In genomic region chr19:35545001-35545854, GRCh38 we compare ENCODE assay signal across 1 cellular context.
A peak's percentile ranks its signal among the peaks of the same experiment; 100 is the strongest.
TF ChIP-seq lines count a peak whose summit lies in the region.

TMEM147 (plus strand) TSS chr19:35545626; CDS start chr19:35545740, 114 bp downstream.

TF ChIP-seq in WTC11, 78 proteins besides CTCF, POLR2A, EP300 and RAD21 (continued from another document):
- TF ChIP-seq ZBTB43 (CRISPR knock-in tag; IDR thresholded peaks at IDR 0.05) (0 out of 2 replicates have a peak, but pooled peaks have one; percentile 34), HMGA2 (CRISPR knock-in tag; IDR thresholded peaks at IDR 0.05) (0 out of 2 replicates have a peak, but pooled peaks have one; percentile 10), ZNF512 (CRISPR knock-in tag; IDR thresholded peaks at IDR 0.05; ENCODE audit: borderline replicate concordance) (no peak), CBFB (CRISPR knock-in tag; IDR thresholded peaks at IDR 0.05; ENCODE audit: low read depth) (0 out of 2 replicates have a peak, but pooled peaks have one; percentile 30), GRHL2 (CRISPR knock-in tag; IDR thresholded peaks at IDR 0.05; ENCODE audit: insufficient replicate concordance, severe bottlenecking) (no peak), IRF1 (CRISPR knock-in tag; IDR thresholded peaks at IDR 0.05) (peak; percentile 49; the same call in 1 of the 2 replicates), ZNF263 (CRISPR knock-in tag; IDR thresholded peaks at IDR 0.05; ENCODE audit: low read depth) (no peak), RELA (CRISPR knock-in tag; IDR thresholded peaks at IDR 0.05; ENCODE audit: borderline replicate concordance) (no peak), CREB1 (CRISPR knock-in tag; IDR thresholded peaks at IDR 0.05) (peak; percentile 87), GABPB1 (CRISPR knock-in tag; IDR thresholded peaks at IDR 0.05) (0 out of 2 replicates have a peak, but pooled peaks have one; percentile 72), SMAD4 (CRISPR knock-in tag; IDR thresholded peaks at IDR 0.05) (no peak), NFYB (CRISPR knock-in tag; conservative IDR thresholded peaks at IDR 0.05; ENCODE audit: low read depth) (no peak; the same call in 1 of the 2 replicates), ATF1 (CRISPR knock-in tag; IDR thresholded peaks at IDR 0.05) (peak; percentile 51; the same call in 1 of the 2 replicates), ZNF532 (CRISPR knock-in tag; IDR thresholded peaks at IDR 0.05; ENCODE audit: borderline replicate concordance) (no peak), NR3C1 (CRISPR knock-in tag; conservative IDR thresholded peaks at IDR 0.05; ENCODE audit: low read depth) (0 out of 2 replicates have a peak, but pooled peaks have one; percentile 60), SMAD3 (CRISPR knock-in tag; IDR thresholded peaks at IDR 0.05; ENCODE audit: borderline replicate concordance) (no peak)
- TF ChIP-seq, protein P1, sequence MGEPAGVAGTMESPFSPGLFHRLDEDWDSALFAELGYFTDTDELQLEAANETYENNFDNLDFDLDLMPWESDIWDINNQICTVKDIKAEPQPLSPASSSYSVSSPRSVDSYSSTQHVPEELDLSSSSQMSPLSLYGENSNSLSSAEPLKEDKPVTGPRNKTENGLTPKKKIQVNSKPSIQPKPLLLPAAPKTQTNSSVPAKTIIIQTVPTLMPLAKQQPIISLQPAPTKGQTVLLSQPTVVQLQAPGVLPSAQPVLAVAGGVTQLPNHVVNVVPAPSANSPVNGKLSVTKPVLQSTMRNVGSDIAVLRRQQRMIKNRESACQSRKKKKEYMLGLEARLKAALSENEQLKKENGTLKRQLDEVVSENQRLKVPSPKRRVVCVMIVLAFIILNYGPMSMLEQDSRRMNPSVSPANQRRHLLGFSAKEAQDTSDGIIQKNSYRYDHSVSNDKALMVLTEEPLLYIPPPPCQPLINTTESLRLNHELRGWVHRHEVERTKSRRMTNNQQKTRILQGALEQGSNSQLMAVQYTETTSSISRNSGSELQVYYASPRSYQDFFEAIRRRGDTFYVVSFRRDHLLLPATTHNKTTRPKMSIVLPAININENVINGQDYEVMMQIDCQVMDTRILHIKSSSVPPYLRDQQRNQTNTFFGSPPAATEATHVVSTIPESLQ (CRISPR knock-in tag; IDR thresholded peaks at IDR 0.05) = no peak
- TF ChIP-seq, protein P2, sequence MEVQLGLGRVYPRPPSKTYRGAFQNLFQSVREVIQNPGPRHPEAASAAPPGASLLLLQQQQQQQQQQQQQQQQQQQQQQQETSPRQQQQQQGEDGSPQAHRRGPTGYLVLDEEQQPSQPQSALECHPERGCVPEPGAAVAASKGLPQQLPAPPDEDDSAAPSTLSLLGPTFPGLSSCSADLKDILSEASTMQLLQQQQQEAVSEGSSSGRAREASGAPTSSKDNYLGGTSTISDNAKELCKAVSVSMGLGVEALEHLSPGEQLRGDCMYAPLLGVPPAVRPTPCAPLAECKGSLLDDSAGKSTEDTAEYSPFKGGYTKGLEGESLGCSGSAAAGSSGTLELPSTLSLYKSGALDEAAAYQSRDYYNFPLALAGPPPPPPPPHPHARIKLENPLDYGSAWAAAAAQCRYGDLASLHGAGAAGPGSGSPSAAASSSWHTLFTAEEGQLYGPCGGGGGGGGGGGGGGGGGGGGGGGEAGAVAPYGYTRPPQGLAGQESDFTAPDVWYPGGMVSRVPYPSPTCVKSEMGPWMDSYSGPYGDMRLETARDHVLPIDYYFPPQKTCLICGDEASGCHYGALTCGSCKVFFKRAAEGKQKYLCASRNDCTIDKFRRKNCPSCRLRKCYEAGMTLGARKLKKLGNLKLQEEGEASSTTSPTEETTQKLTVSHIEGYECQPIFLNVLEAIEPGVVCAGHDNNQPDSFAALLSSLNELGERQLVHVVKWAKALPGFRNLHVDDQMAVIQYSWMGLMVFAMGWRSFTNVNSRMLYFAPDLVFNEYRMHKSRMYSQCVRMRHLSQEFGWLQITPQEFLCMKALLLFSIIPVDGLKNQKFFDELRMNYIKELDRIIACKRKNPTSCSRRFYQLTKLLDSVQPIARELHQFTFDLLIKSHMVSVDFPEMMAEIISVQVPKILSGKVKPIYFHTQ (CRISPR knock-in tag; IDR thresholded peaks at IDR 0.05) = no peak
- TF ChIP-seq, protein P3, sequence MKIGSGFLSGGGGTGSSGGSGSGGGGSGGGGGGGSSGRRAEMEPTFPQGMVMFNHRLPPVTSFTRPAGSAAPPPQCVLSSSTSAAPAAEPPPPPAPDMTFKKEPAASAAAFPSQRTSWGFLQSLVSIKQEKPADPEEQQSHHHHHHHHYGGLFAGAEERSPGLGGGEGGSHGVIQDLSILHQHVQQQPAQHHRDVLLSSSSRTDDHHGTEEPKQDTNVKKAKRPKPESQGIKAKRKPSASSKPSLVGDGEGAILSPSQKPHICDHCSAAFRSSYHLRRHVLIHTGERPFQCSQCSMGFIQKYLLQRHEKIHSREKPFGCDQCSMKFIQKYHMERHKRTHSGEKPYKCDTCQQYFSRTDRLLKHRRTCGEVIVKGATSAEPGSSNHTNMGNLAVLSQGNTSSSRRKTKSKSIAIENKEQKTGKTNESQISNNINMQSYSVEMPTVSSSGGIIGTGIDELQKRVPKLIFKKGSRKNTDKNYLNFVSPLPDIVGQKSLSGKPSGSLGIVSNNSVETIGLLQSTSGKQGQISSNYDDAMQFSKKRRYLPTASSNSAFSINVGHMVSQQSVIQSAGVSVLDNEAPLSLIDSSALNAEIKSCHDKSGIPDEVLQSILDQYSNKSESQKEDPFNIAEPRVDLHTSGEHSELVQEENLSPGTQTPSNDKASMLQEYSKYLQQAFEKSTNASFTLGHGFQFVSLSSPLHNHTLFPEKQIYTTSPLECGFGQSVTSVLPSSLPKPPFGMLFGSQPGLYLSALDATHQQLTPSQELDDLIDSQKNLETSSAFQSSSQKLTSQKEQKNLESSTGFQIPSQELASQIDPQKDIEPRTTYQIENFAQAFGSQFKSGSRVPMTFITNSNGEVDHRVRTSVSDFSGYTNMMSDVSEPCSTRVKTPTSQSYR (CRISPR knock-in tag; IDR thresholded peaks at IDR 0.05) = no peak
- TF ChIP-seq, protein P4, sequence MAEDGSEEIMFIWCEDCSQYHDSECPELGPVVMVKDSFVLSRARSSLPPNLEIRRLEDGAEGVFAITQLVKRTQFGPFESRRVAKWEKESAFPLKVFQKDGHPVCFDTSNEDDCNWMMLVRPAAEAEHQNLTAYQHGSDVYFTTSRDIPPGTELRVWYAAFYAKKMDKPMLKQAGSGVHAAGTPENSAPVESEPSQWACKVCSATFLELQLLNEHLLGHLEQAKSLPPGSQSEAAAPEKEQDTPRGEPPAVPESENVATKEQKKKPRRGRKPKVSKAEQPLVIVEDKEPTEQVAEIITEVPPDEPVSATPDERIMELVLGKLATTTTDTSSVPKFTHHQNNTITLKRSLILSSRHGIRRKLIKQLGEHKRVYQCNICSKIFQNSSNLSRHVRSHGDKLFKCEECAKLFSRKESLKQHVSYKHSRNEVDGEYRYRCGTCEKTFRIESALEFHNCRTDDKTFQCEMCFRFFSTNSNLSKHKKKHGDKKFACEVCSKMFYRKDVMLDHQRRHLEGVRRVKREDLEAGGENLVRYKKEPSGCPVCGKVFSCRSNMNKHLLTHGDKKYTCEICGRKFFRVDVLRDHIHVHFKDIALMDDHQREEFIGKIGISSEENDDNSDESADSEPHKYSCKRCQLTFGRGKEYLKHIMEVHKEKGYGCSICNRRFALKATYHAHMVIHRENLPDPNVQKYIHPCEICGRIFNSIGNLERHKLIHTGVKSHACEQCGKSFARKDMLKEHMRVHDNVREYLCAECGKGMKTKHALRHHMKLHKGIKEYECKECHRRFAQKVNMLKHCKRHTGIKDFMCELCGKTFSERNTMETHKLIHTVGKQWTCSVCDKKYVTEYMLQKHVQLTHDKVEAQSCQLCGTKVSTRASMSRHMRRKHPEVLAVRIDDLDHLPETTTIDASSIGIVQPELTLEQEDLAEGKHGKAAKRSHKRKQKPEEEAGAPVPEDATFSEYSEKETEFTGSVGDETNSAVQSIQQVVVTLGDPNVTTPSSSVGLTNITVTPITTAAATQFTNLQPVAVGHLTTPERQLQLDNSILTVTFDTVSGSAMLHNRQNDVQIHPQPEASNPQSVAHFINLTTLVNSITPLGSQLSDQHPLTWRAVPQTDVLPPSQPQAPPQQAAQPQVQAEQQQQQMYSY (CRISPR knock-in tag; IDR thresholded peaks at IDR 0.05) = no peak
- TF ChIP-seq, protein P5, sequence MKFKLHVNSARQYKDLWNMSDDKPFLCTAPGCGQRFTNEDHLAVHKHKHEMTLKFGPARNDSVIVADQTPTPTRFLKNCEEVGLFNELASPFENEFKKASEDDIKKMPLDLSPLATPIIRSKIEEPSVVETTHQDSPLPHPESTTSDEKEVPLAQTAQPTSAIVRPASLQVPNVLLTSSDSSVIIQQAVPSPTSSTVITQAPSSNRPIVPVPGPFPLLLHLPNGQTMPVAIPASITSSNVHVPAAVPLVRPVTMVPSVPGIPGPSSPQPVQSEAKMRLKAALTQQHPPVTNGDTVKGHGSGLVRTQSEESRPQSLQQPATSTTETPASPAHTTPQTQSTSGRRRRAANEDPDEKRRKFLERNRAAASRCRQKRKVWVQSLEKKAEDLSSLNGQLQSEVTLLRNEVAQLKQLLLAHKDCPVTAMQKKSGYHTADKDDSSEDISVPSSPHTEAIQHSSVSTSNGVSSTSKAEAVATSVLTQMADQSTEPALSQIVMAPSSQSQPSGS (CRISPR knock-in tag; IDR thresholded peaks at IDR 0.05; ENCODE audit: borderline replicate concordance, low read depth) = no peak
